8 cellular contexts compared by ENCODE assay signal in genomic region chr1:185154912-185155513, GRCh38. TPM values are rescaled to one million over a fixed set of nuclear protein-coding genes. Genes with fewer than 3 reads are reported as not detected.
DNase-seq lines count a peak whose midpoint lies in the region; TF ChIP-seq lines count a peak whose summit lies in the region.

No MANE protein-coding gene starts in this region.

- DNase-seq in Calu3: no peak
- peak; percentile 4 for DNase-seq in dermis blood vessel endothelial cell
- no peak for DNase-seq in iPS-NIHi11 (ENCODE audit: low spot score)
- DNase-seq in activated CD8-positive, alpha-beta memory T cell treated with anti-CD3 and anti-CD28 coated beads, Interleukin-2, amount 50 U/mL, for 48 hours: no peak
- DNase-seq in head of caudate nucleus: no peak
- DNase-seq in prostate gland (ENCODE audit: low spot score): no peak

- no peak overlapping the region for H3K27ac Mint-ChIP-seq in Calu3 (ENCODE audit: unreplicated experiment)

- 26% methylated on average over 2 of the region's 2 CpGs for WGBS in prostate gland

- H2AFZ ChIP-seq in KMS-11 (ENCODE audit: low read depth): peak overlapping the region; percentile 75; the same call in 1 of the 2 replicates

- no peaks in the 10 kb centered on the region for H3K36me3 ChIP-seq in KMS-11 (ENCODE audit: insufficient read depth)
- H3K36me3 ChIP-seq in neutrophil: peaks cover 10% of the 10 kb centered on the region
- no peaks in the 10 kb centered on the region for H3K36me3 ChIP-seq in prostate gland

- H3K27ac ChIP-seq in KMS-11 (peak overlapping the region; percentile 81; the same call in 1 of the 2 replicates), neutrophil (peak overlapping the region; percentile 96), prostate gland (no peak overlapping the region)

- H3K4me2 ChIP-seq in KMS-11: peak overlapping the region; percentile 67

- H3K36me3 Mint-ChIP-seq in Calu3 (ENCODE audit: insufficient read depth, unreplicated experiment): peaks cover 28% of the 10 kb centered on the region

- H3K4me1 Mint-ChIP-seq in Calu3 (ENCODE audit: low read depth, unreplicated experiment): peaks cover 7% of the 10 kb centered on the region

- H3K4me3 ChIP-seq in KMS-11 (IDR thresholded peaks at IDR 0.05; ENCODE audit: insufficient read depth, low read depth, low read length): no peak overlapping the region
- peak overlapping the region in 1 of 2 experiments; percentile 76 for H3K4me3 ChIP-seq in neutrophil (ENCODE audit: low read depth in 1 of 2, low read length in 1 of 2)
- H3K4me3 ChIP-seq in prostate gland: no peak overlapping the region

- H3K79me2 ChIP-seq in KMS-11 (ENCODE audit: insufficient read depth, low read depth): no peaks in the 10 kb centered on the region

- H3K27me3 ChIP-seq in KMS-11 (ENCODE audit: insufficient read depth, low read depth) (no peaks in the 10 kb centered on the region), neutrophil (no peaks in the 10 kb centered on the region), prostate gland (replicated peaks; ENCODE audit: insufficient read depth) (no peaks in the 10 kb centered on the region)

- peak overlapping the region; percentile 84 for H3K4me3 Mint-ChIP-seq in Calu3 (ENCODE audit: low read depth, unreplicated experiment)

- no peak for TF ChIP-seq POLR2A in prostate gland (IDR thresholded peaks at IDR 0.05)

- H3K9me3 Mint-ChIP-seq in Calu3 (ENCODE audit: low read depth, unreplicated experiment): no peaks in the 10 kb centered on the region

- peaks cover 37% of the 10 kb centered on the region for H3K4me1 ChIP-seq in KMS-11 (ENCODE audit: low read depth, poor library complexity, severe bottlenecking)
- peaks cover 37 to 56% of the 10 kb centered on the region in 2 experiments for H3K4me1 ChIP-seq in neutrophil (ENCODE audit: control insufficient read depth in 1 of 2, insufficient read depth in 1 of 2, low read depth in 1 of 2, low read length in 1 of 2)
- H3K4me1 ChIP-seq in prostate gland (replicated peaks): peaks cover 8% of the 10 kb centered on the region

- H3K9ac ChIP-seq in KMS-11: peak overlapping the region; percentile 90; the same call in 1 of the 2 replicates

- TF ChIP-seq CTCF in Calu3 (IDR thresholded peaks at IDR 0.05; ENCODE audit: unreplicated experiment) (no peak), KMS-11 (conservative IDR thresholded peaks at IDR 0.05; ENCODE audit: low read depth, low read length) (no peak), neutrophil (IDR thresholded peaks at IDR 0.05) (no peak), prostate gland (IDR thresholded peaks at IDR 0.05) (no peak)

- CTCF ChIA-PET in Calu3 (lab: Charles Lee): interaction anchor here (1.1 to 1.2 kb wide), 2 partner anchors 15 to 526 kb away, joined by 4 to 5 read pairs; no protein-coding TSS in a partner anchor

- no TSS peak for BruUV-seq in Calu3 (replicated peaks; lab: Mats Ljungman, UMichigan)

- intact Hi-C loops in Calu3 (cut with micrococcal nuclease; ENCODE audit: unreplicated experiment) (no loop called here), head of caudate nucleus (cut with DNase I) (loop anchor here (5.0 to 10.0 kb wide), 3 partner anchors 108 to 1220 kb away; partner anchors contain the start of genes ODR4, RNF2 and TPR), prostate gland (cut with DNase I) (loop anchor here (5.0 to 10.0 kb wide), 4 partner anchors 108 to 403 kb away; partner anchors contain the start of genes EDEM3 and RNF2)

- H4K20me1 ChIP-seq in KMS-11 (ENCODE audit: insufficient read depth): no peaks in the 10 kb centered on the region

- H3K27me3 Mint-ChIP-seq in Calu3 (ENCODE audit: unreplicated experiment): no peaks in the 10 kb centered on the region

- H3K9me3 ChIP-seq in neutrophil (no peaks in the 10 kb centered on the region), prostate gland (no peaks in the 10 kb centered on the region)

RNA-seq across cellular contexts. Expression of gene TRMT1L, which starts 1.7 kb away (rescaled TPM):
- total RNA-seq in Calu3 (2022) (16.9 and 27.2 TPM in 2 replicates), dermis blood vessel endothelial cell (25.2 and 37.7 TPM in 2 replicates), prostate gland (10 to 100 TPM; 19.8 to 35.7 TPM)

RNA-seq across cellular contexts. Expression of gene SWT1, which starts 2.0 kb away (rescaled TPM):
- total RNA-seq in Calu3 (2022): 2.6 and 2.9 TPM in 2 replicates
- total RNA-seq in dermis blood vessel endothelial cell: 6.4 and 7.1 TPM in 2 replicates
- 10 to 100 TPM in 1 of 2 donors, 1 to 10 TPM in 1; 7.3 to 14.3 TPM for total RNA-seq in prostate gland

Comparison
In these comparisons a context has a peak if more than half of its experiments do, and no peak if none do; other contexts are left out.
1. H3K27ac ChIP-seq: peak in KMS-11 (single experiment) and neutrophil (single experiment); none in prostate gland (0 of 2).